Comparison of ENCODE assay signal across 8 cellular contexts in the genomic region with DNA sequence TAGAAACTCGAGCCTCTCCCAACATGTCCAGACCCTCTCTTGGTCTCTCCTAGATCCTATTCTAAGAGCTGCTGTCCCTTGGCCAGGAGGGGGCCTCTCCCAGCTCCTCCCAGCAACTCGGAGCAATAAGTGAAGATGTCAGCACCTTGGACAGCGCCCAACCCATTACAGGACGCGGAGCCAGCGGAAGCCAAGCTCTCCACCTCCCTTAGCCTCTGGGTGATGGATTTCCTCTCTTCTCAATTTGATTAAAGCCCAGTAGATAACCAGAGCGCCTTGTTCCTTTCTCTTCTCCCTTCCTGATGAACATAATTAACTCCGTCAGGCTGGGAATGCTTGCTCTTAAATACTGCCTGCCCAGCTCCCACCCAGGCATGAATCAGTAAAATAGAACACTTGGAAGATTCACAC. TPM values are rescaled to one million over a fixed set of nuclear protein-coding genes. Genes with fewer than 3 reads are reported as not detected.
A peak's percentile ranks its signal among the peaks of the same experiment; 100 is the strongest.
DNase-seq lines count a peak whose midpoint lies in the region; ATAC-seq and TF ChIP-seq lines count a peak whose summit lies in the region.

No MANE protein-coding gene starts in this region.

- no peaks in the 10 kb centered on the region for H3K79me2 ChIP-seq in HCT116 (ENCODE audit: insufficient read depth, low read length)

- H3K27ac ChIP-seq in HCT116 (ENCODE audit: low read depth, low read length) (no peak overlapping the region), esophagus muscularis mucosa (replicated peaks in 1 of 4) (no peak overlapping the region)

- peak; percentile 18; the same call in 1 of the 2 replicates for TF ChIP-seq RAD21 in HCT116 (IDR thresholded peaks at IDR 0.05; ENCODE audit: low read depth)

- TF ChIP-seq POLR2A in HCT116 (IDR thresholded peaks at IDR 0.05; ENCODE audit: borderline replicate concordance, extremely low read depth, insufficient read depth, insufficient read length) (no peak), esophagus muscularis mucosa (IDR thresholded peaks at IDR 0.05; ENCODE audit: low read depth) (no peak)

- peaks cover 38% of the 10 kb centered on the region; the same call in 1 of the 2 replicates for H3K27me3 ChIP-seq in HCT116 (ENCODE audit: insufficient read depth, low read length)
- peaks cover 0 to 13% (median 0%) of the 10 kb centered on the region in 4 donors for H3K27me3 ChIP-seq in esophagus muscularis mucosa

- H3K4me1 ChIP-seq in HCT116 (ENCODE audit: control insufficient read depth in 1 of 2, insufficient read depth in 2 of 2, low read length in 2 of 2) (no peaks in the 10 kb centered on the region), esophagus muscularis mucosa (no peaks in the 10 kb centered on the region)

- no peak overlapping the region for H3K9ac ChIP-seq in HCT116 (ENCODE audit: low read length)

- H3K9me3 Mint-ChIP-seq in activated T-helper 2 cell treated with anti-CD3 and anti-CD28 coated beads, Interferon-gamma antibody, Interleukin-2, Interleukin-4, amounts not matched to agents 10 μg/mL and 5 μg/mL and 100 μg/mL, durations not matched to agents 14 hours and 24 hours and 36 hours, result no peaks in the 10 kb centered on the region

- H3K36me3 ChIP-seq in HCT116 (ENCODE audit: control insufficient read depth in 1 of 2, insufficient read depth in 2 of 2, low read length in 2 of 2), result no peaks in the 10 kb centered on the region
- no peaks in the 10 kb centered on the region for H3K36me3 ChIP-seq in esophagus muscularis mucosa

- peaks cover 3% of the 10 kb centered on the region for H3K4me1 Mint-ChIP-seq in activated T-helper 2 cell treated with anti-CD3 and anti-CD28 coated beads, Interferon-gamma antibody, Interleukin-2, Interleukin-4, amounts not matched to agents 10 μg/mL and 5 μg/mL and 100 μg/mL, durations not matched to agents 14 hours and 24 hours and 36 hours (ENCODE audit: low read depth)

- peak; percentile 35 to 57 (median 40); a peak in 5 of 6 replicates for TF ChIP-seq CTCF in HCT116 (IDR thresholded peaks at IDR 0.05 in 2 of 3, conservative IDR thresholded peaks at IDR 0.05 in 1 of 3; ENCODE audit: borderline replicate concordance in 1 of 3, insufficient read depth in 1 of 3, low read depth in 2 of 3, low read length in 2 of 3)
- TF ChIP-seq CTCF in retinal pigment epithelial cell (conservative IDR thresholded peaks at IDR 0.05; ENCODE audit: low read depth, low read length), result peak; percentile 68
- TF ChIP-seq CTCF in esophagus muscularis mucosa (IDR thresholded peaks at IDR 0.05), result peak in 1 of 3 experiments; percentile 5

- no peaks in the 10 kb centered on the region for H3K9me2 ChIP-seq in HCT116 (ENCODE audit: insufficient read depth)

- WGBS in esophagus muscularis mucosa, result 3% methylated on average over 8 of the region's 8 CpGs

- TF ChIP-seq EP300 in esophagus muscularis mucosa (IDR thresholded peaks at IDR 0.05), result no peak

- peak; percentile 97 for ATAC-seq in HCT116
- no peak for ATAC-seq in HG03565 (IDR thresholded peaks at IDR 0.05; ENCODE audit: unreplicated experiment)

- no peak overlapping the region for H3K4me3 Mint-ChIP-seq in activated T-helper 2 cell treated with anti-CD3 and anti-CD28 coated beads, Interferon-gamma antibody, Interleukin-2, Interleukin-4, amounts not matched to agents 10 μg/mL and 5 μg/mL and 100 μg/mL, durations not matched to agents 14 hours and 24 hours and 36 hours (ENCODE audit: low read depth)

- POLR2A ChIA-PET in HCT116 (lab: Charles Lee), result no interaction called here

- no peaks in the 10 kb centered on the region for H3K36me3 Mint-ChIP-seq in activated T-helper 2 cell treated with anti-CD3 and anti-CD28 coated beads, Interferon-gamma antibody, Interleukin-2, Interleukin-4, amounts not matched to agents 10 μg/mL and 5 μg/mL and 100 μg/mL, durations not matched to agents 14 hours and 24 hours and 36 hours (ENCODE audit: low read depth)

- CTCF ChIA-PET in HCT116 (lab: Charles Lee), result interaction anchor here (0.5 to 2.6 kb wide), 8 partner anchors 9 to 75 kb away, joined by 3 to 20 read pairs (median 4); no protein-coding TSS in a partner anchor

- RAD21 ChIA-PET in HCT116 (lab: Charles Lee; ENCODE audit: low non-redundant PET in 1 of 2, low total read pairs in 2 of 2, uncharacterized antibody in 2 of 2, unreplicated experiment in 2 of 2), result interaction anchor here in 1 of 2 experiments (0.9 to 1.2 kb wide), 3 partner anchors 9 to 74 kb away, joined by 3 read pairs; no protein-coding TSS in a partner anchor

- no peak overlapping the region for H3K27ac Mint-ChIP-seq in activated T-helper 2 cell treated with anti-CD3 and anti-CD28 coated beads, Interferon-gamma antibody, Interleukin-2, Interleukin-4, amounts not matched to agents 10 μg/mL and 5 μg/mL and 100 μg/mL, durations not matched to agents 14 hours and 24 hours and 36 hours

- no peak overlapping the region for H3K4me2 ChIP-seq in HCT116 (ENCODE audit: low read length)

- H3K27me3 Mint-ChIP-seq in activated T-helper 2 cell treated with anti-CD3 and anti-CD28 coated beads, Interferon-gamma antibody, Interleukin-2, Interleukin-4, amounts not matched to agents 10 μg/mL and 5 μg/mL and 100 μg/mL, durations not matched to agents 14 hours and 24 hours and 36 hours (ENCODE audit: low read depth), result peaks cover 7% of the 10 kb centered on the region

- DNase-seq in AG08396 (ENCODE audit: low spot score) (peak; percentile 77), HCT116 (ENCODE audit: low read depth, low spot score) (peak; percentile 48), SIG-M5 (lab: John Stamatoyannopoulos, UW) (peak; percentile 1), head of caudate nucleus (peak in 37 of 42 donors; percentile 25 to 80 (median 52)), retinal pigment epithelial cell (ENCODE audit: low read depth) (peak; percentile 32), esophagus muscularis mucosa (ENCODE audit: extremely low spot score) (no peak)
- DNase-seq in activated T-helper 2 cell treated with anti-CD3 and anti-CD28 coated beads, Interferon-gamma antibody, Interleukin-2, Interleukin-4, amounts not matched to agents 10 μg/mL and 5 μg/mL and 100 μg/mL, durations not matched to agents 14 hours and 24 hours and 36 hours (ENCODE audit: low spot score), result peak; percentile 73

- intact Hi-C loops in HCT116 (cut with micrococcal nuclease) (loop anchor here (1.0 kb wide), 1 partner anchor 19 kb away; no protein-coding TSS in a partner anchor), head of caudate nucleus (cut with DNase I) (no loop called here), esophagus muscularis mucosa (cut with DNase I) (no loop called here)
- intact Hi-C loops in activated T-helper 2 cell treated with anti-CD3 and anti-CD28 coated beads, Interferon-gamma antibody, Interleukin-2, Interleukin-4, amounts not matched to agents 10 μg/mL and 5 μg/mL and 100 μg/mL, durations not matched to agents 14 hours and 24 hours and 36 hours (cut with micrococcal nuclease), result loop anchor here (2.0 kb wide), 2 partner anchors 18 to 26 kb away; a partner anchor contains a TSS

- no peak overlapping the region for H3K4me3 ChIP-seq in HCT116 (replicated peaks in 1 of 2; ENCODE audit: low read depth in 1 of 2, low read length in 2 of 2)
- no peak overlapping the region for H3K4me3 ChIP-seq in retinal pigment epithelial cell (ENCODE audit: low read length)
- H3K4me3 ChIP-seq in esophagus muscularis mucosa, result no peak overlapping the region

- no peaks in the 10 kb centered on the region for H4K20me1 ChIP-seq in HCT116 (ENCODE audit: insufficient read depth)

- no peak overlapping the region for H2AFZ ChIP-seq in HCT116 (ENCODE audit: low read depth, low read length, poor library complexity, severe bottlenecking)

- no peaks in the 10 kb centered on the region for H3K9me3 ChIP-seq in HCT116 (ENCODE audit: control insufficient read depth in 1 of 2, insufficient read depth in 1 of 2, low read depth in 1 of 2, low read length in 2 of 2)
- H3K9me3 ChIP-seq in esophagus muscularis mucosa, result peaks cover 0 to 3% (median 0%) of the 10 kb centered on the region in 4 donors

- no TSS peak for BruUV-seq in HCT116 (replicated peaks; lab: Mats Ljungman, UMichigan)

TF ChIP-seq in HCT116, 20 proteins besides CTCF, POLR2A, EP300 and RAD21 (continues in another document):
- TF ChIP-seq FOSL1 (IDR thresholded peaks at IDR 0.05; ENCODE audit: low read depth), result no peak
- no peak; the same call in 1 of the 2 replicates for TF ChIP-seq POLR2AphosphoS5 (IDR thresholded peaks at IDR 0.05; ENCODE audit: low read depth, low read length)
- TF ChIP-seq JUND (IDR thresholded peaks at IDR 0.05), result no peak
- no peak for TF ChIP-seq EGR1 (IDR thresholded peaks at IDR 0.05; ENCODE audit: low read depth)
- no peak for TF ChIP-seq YY1 (IDR thresholded peaks at IDR 0.05; ENCODE audit: extremely low read depth, insufficient replicate concordance, low read depth, low read length)
- no peak for TF ChIP-seq TCF7L2 (IDR thresholded peaks at IDR 0.05; ENCODE audit: borderline replicate concordance, extremely low read depth, insufficient read depth, insufficient read length)
- TF ChIP-seq, protein P1, sequence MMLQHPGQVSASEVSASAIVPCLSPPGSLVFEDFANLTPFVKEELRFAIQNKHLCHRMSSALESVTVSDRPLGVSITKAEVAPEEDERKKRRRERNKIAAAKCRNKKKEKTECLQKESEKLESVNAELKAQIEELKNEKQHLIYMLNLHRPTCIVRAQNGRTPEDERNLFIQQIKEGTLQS (IDR thresholded peaks at IDR 0.05), result no peak

RNA-seq across cellular contexts. Expression of a gene that starts 26.2 kb away (rescaled TPM):
- total RNA-seq in HCT116 (2021; ENCODE audit: unreplicated experiment), result 0.12 TPM
- polyA plus RNA-seq in HCT116 (2012), result 0.16 and 0.25 TPM in 2 replicates
- total RNA-seq in activated T-helper 2 cell treated with anti-CD3 and anti-CD28 coated beads, Interferon-gamma antibody, Interleukin-2, Interleukin-4, amounts not matched to agents 10 μg/mL and 5 μg/mL and 100 μg/mL, durations not matched to agents 14 hours and 24 hours and 36 hours, result 0.25 and 0.32 TPM in 2 replicates
- total RNA-seq in esophagus muscularis mucosa, result under 1 TPM in 3 of 4 donors, not detected in 1; 0.26 to 0.40 (median 0.33) TPM

Comparison
In these comparisons a context has a peak if more than half of its experiments do, and no peak if none do; other contexts are left out.
1. intact Hi-C loops: an anchor here in HCT116 (1.0 kb wide) and activated T-helper 2 cell treated with anti-CD3 and anti-CD28 coated beads, Interferon-gamma antibody, Interleukin-2, Interleukin-4, amounts not matched to agents 10 μg/mL and 5 μg/mL and 100 μg/mL, durations not matched to agents 14 hours and 24 hours and 36 hours (2.0 kb wide); none called in head of caudate nucleus and esophagus muscularis mucosa.